Comparison of ENCODE assay signal across 1 cellular context in genomic region chr6:136529655-136530054, GRCh38.
TF ChIP-seq lines count a peak whose summit lies in the region.

No MANE protein-coding gene starts in this region.

TF ChIP-seq in GM23338, 12 proteins besides CTCF, POLR2A, EP300 and RAD21 (continued from another document):
- TF ChIP-seq EZH2phosphoT487 (IDR thresholded peaks at IDR 0.05; ENCODE audit: unreplicated experiment), result no peak
- TF ChIP-seq REST (IDR thresholded peaks at IDR 0.05; ENCODE audit: unreplicated experiment), result no peak
